ENCODE assay signal across 1 cellular context in genomic region chr3:101643009-101643844, GRCh38.
TF ChIP-seq lines count a peak whose summit lies in the region.

No MANE protein-coding gene starts in this region.

TF ChIP-seq in K562, 482 proteins besides CTCF, POLR2A, EP300 and RAD21 (continued from another document):
- TF ChIP-seq PBX2 (CRISPR knock-in tag; IDR thresholded peaks at IDR 0.05; ENCODE audit: low read depth) (no peak), PBX2 (tag; conservative IDR thresholded peaks at IDR 0.05; ENCODE audit: low read depth) (peak; percentile 46), MEIS2 (IDR thresholded peaks at IDR 0.05; ENCODE audit: partially characterized antibody) (peak; percentile 67), STAT5A (IDR thresholded peaks at IDR 0.05; ENCODE audit: borderline replicate concordance, low read length) (0 out of 2 replicates have a peak, but pooled peaks have one; percentile 7), ATF1 (CRISPR knock-in tag; IDR thresholded peaks at IDR 0.05) (no peak), ATF1 (tag; IDR thresholded peaks at IDR 0.05) (no peak), BRF2 (IDR thresholded peaks at IDR 0.05; ENCODE audit: borderline replicate concordance, insufficient read depth, insufficient read length) (no peak), RCOR1 (IDR thresholded peaks at IDR 0.05; ENCODE audit: borderline replicate concordance in 1 of 2, low read depth in 2 of 2, low read length in 2 of 2) (0 out of 4 replicates have a peak, but pooled peaks of 1 of the 2 experiments have one; percentile 7), KAT7 (CRISPR knock-in tag; IDR thresholded peaks at IDR 0.05; ENCODE audit: borderline replicate concordance) (0 out of 2 replicates have a peak, but pooled peaks have one; percentile 55), GATA2 (CRISPR knock-in tag; IDR thresholded peaks at IDR 0.05) (peak; percentile 40), RFX1 (IDR thresholded peaks at IDR 0.05) (no peak), EWSR1 (IDR thresholded peaks at IDR 0.05; ENCODE audit: borderline replicate concordance, low read depth, partially characterized antibody) (no peak), HMBOX1 (IDR thresholded peaks at IDR 0.05) (peak; percentile 60), KDM1A (IDR thresholded peaks at IDR 0.05) (peak; percentile 73 to 75), DMBX1 (CRISPR knock-in tag; IDR thresholded peaks at IDR 0.05; ENCODE audit: borderline replicate concordance) (0 out of 2 replicates have a peak, but pooled peaks have one; percentile 7), ZEB2 (IDR thresholded peaks at IDR 0.05) (0 out of 2 replicates have a peak, but pooled peaks have one; percentile 15)
TF ChIP-seq in K562: peak in this region for 10.
